In genomic region chr7:99120503-99120902, GRCh38 we compare ENCODE assay signal across 10 cellular contexts. TPM values are rescaled to one million over a fixed set of nuclear protein-coding genes. Genes with fewer than 3 reads are reported as not detected.
DNase-seq lines count a peak whose midpoint lies in the region; TF ChIP-seq lines count a peak whose summit lies in the region.
"Had no signal": no experiment of that assay in that cellular context is flagged by ENCODE, and none has a peak within 500 bp of the region (broad histone marks: within the 10 kb centered on the region; RNA-seq: fewer than 3 reads in every experiment).

No MANE protein-coding gene starts in this region.

- H3K4me1 Mint-ChIP-seq in type B pancreatic cell (ENCODE audit: unreplicated experiment) = peaks cover 17% of the 10 kb centered on the region

- peak overlapping the region; percentile 55 for H3K27ac Mint-ChIP-seq in type B pancreatic cell
- H3K27ac Mint-ChIP-seq: activated CD8-positive, alpha-beta T cell treated with anti-CD3 and anti-CD28 coated beads, Interleukin-2, amount 10 ng/mL, durations not matched to agents 7 days and 5 days had no signal

- H3K36me3 ChIP-seq in mesodermal cell (ENCODE audit: control insufficient read depth, insufficient read depth, low read length) = peaks cover 33% of the 10 kb centered on the region

- peak overlapping the region; percentile 3 for H3K27ac ChIP-seq in mesodermal cell (ENCODE audit: low read depth, low read length, severe bottlenecking)

- H3K36me3 Mint-ChIP-seq in type B pancreatic cell = peaks cover 31% of the 10 kb centered on the region

- TF ChIP-seq CTCF in cardiac fibroblast (IDR thresholded peaks at IDR 0.05; ENCODE audit: low read depth, low read length) (no peak), type B pancreatic cell (conservative IDR thresholded peaks at IDR 0.05) (no peak)

- H3K4me3 Mint-ChIP-seq in type B pancreatic cell = no peak overlapping the region
- H3K4me3 Mint-ChIP-seq: activated CD8-positive, alpha-beta T cell treated with anti-CD3 and anti-CD28 coated beads, Interleukin-2, amount 10 ng/mL, durations not matched to agents 7 days and 5 days had no signal

- peaks cover 8% of the 10 kb centered on the region for H3K9me3 Mint-ChIP-seq in type B pancreatic cell

- whole genome bisulfite sequencing in mesodermal cell (ENCODE audit: insufficient coverage in 2 of 2), 2 experiments = 100% methylated on average over 1 of the region's 2 CpGs; no CpG with 5 or more reads in 1 of the 2 experiments

- no peaks in the 10 kb centered on the region for H3K27me3 Mint-ChIP-seq in type B pancreatic cell

- peaks cover 10% of the 10 kb centered on the region for H3K4me1 ChIP-seq in mesodermal cell (ENCODE audit: control insufficient read depth, insufficient read depth, low read length, poor library complexity, severe bottlenecking)

- peak; percentile 98 for DNase-seq in MV-4-11 (lab: John Stamatoyannopoulos, UW)
- DNase-seq in cardiac fibroblast (ENCODE audit: low read depth in 2 of 2) = peak; percentile 58 to 62
- no peak for DNase-seq in type B pancreatic cell (ENCODE audit: extremely low spot score, unreplicated experiment)
- no peak for DNase-seq in kidney glomerular epithelial cell (lab: John Stamatoyannopoulos, UW)
- DNase-seq in stimulated activated CD8-positive, alpha-beta memory T cell treated with anti-CD3 and anti-CD28 coated beads, Interleukin-4, amount 100 ng/mL, for 48 hours = no peak
- no peak for DNase-seq in central memory CD4-positive, alpha-beta T cell
- DNase-seq: activated CD8-positive, alpha-beta T cell treated with anti-CD3 and anti-CD28 coated beads, Interleukin-2, amount 10 ng/mL, durations not matched to agents 7 days and 5 days; kidney; NCI-H510A had no signal

- peaks cover 17% of the 10 kb centered on the region for H3K9me3 ChIP-seq in mesodermal cell (ENCODE audit: control insufficient read depth, low read length)

- no peak overlapping the region for H3K4me3 ChIP-seq in cardiac fibroblast (replicated peaks in 1 of 2; ENCODE audit: low read depth in 2 of 2, low read length in 2 of 2)
- no peak overlapping the region for H3K4me3 ChIP-seq in mesodermal cell (ENCODE audit: extremely low read depth, insufficient read depth, low read length, poor library complexity, severe bottlenecking)

RNA-seq across cellular contexts. Expression of gene SMURF1, which starts 23.4 kb away (rescaled TPM):
- polyA plus RNA-seq in mesodermal cell (2013, experiment 1 of 2) = 21.5 TPM
- 18.9 TPM for polyA plus RNA-seq in mesodermal cell (2013, experiment 2 of 2)
- total RNA-seq in type B pancreatic cell (ENCODE audit: low replicate concordance) = 22.1 and 31.3 TPM in 2 replicates

Comparison
In these comparisons a context has a peak if more than half of its experiments do, and no peak if none do; other contexts are left out.
1. DNase-seq: peak in MV-4-11 (single experiment) and cardiac fibroblast (2 of 2); none in type B pancreatic cell (single experiment), kidney glomerular epithelial cell (single experiment), stimulated activated CD8-positive, alpha-beta memory T cell treated with anti-CD3 and anti-CD28 coated beads, Interleukin-4, amount 100 ng/mL, for 48 hours (single experiment) and central memory CD4-positive, alpha-beta T cell (single experiment).